Comparison of ENCODE assay signal across 1 cellular context in genomic region chr1:3249846-3250501, GRCh38.
TF ChIP-seq lines count a peak whose summit lies in the region.

No MANE protein-coding gene starts in this region.

TF ChIP-seq in HepG2, 621 proteins besides CTCF, POLR2A, EP300 and RAD21 (continued from another document and continues in another):
- TF ChIP-seq ZNF318 (CRISPR knock-in tag; IDR thresholded peaks at IDR 0.05) (no peak), TGIF2 (CRISPR knock-in tag; IDR thresholded peaks at IDR 0.05) (no peak), YEATS2 (CRISPR knock-in tag; IDR thresholded peaks at IDR 0.05; ENCODE audit: borderline replicate concordance) (no peak), ZBTB37 (CRISPR knock-in tag; IDR thresholded peaks at IDR 0.05) (0 out of 2 replicates have a peak, but pooled peaks have one; percentile 16), MZF1 (CRISPR knock-in tag; IDR thresholded peaks at IDR 0.05; ENCODE audit: borderline replicate concordance) (no peak), ZNF841 (CRISPR knock-in tag; IDR thresholded peaks at IDR 0.05; ENCODE audit: borderline replicate concordance) (no peak), PPARG (CRISPR knock-in tag; conservative IDR thresholded peaks at IDR 0.05) (0 out of 2 replicates have a peak, but pooled peaks have one; percentile 45), ESRRA (CRISPR knock-in tag; IDR thresholded peaks at IDR 0.05; ENCODE audit: low read depth) (0 out of 2 replicates have a peak, but pooled peaks have one; percentile 40), MTA3 (CRISPR knock-in tag; IDR thresholded peaks at IDR 0.05) (no peak), PHF21A (CRISPR knock-in tag; IDR thresholded peaks at IDR 0.05) (peak; percentile 85), MYC (CRISPR knock-in tag; IDR thresholded peaks at IDR 0.05; ENCODE audit: borderline replicate concordance) (peak; percentile 71; the same call in 1 of the 2 replicates), ADNP (CRISPR knock-in tag; IDR thresholded peaks at IDR 0.05) (no peak), MLLT10 (CRISPR knock-in tag; IDR thresholded peaks at IDR 0.05) (no peak), ZFP1 (CRISPR knock-in tag; IDR thresholded peaks at IDR 0.05) (no peak), ZNF142 (CRISPR knock-in tag; IDR thresholded peaks at IDR 0.05) (no peak), MEF2D (CRISPR knock-in tag; IDR thresholded peaks at IDR 0.05) (no peak), EHMT2 (IDR thresholded peaks at IDR 0.05; ENCODE audit: borderline replicate concordance, low read depth, low read length) (no peak), MED8 (CRISPR knock-in tag; IDR thresholded peaks at IDR 0.05; ENCODE audit: insufficient replicate concordance) (peak; percentile 72), ZNF747 (CRISPR knock-in tag; IDR thresholded peaks at IDR 0.05; ENCODE audit: borderline replicate concordance) (no peak), GATAD1 (CRISPR knock-in tag; IDR thresholded peaks at IDR 0.05) (no peak), ARNTL (CRISPR knock-in tag; IDR thresholded peaks at IDR 0.05) (no peak), SKI (IDR thresholded peaks at IDR 0.05; ENCODE audit: partially characterized antibody) (peak; percentile 57), ZNF460 (CRISPR knock-in tag; IDR thresholded peaks at IDR 0.05; ENCODE audit: borderline replicate concordance) (no peak), ZNF446 (CRISPR knock-in tag; IDR thresholded peaks at IDR 0.05) (no peak)
- TF ChIP-seq, protein P1, sequence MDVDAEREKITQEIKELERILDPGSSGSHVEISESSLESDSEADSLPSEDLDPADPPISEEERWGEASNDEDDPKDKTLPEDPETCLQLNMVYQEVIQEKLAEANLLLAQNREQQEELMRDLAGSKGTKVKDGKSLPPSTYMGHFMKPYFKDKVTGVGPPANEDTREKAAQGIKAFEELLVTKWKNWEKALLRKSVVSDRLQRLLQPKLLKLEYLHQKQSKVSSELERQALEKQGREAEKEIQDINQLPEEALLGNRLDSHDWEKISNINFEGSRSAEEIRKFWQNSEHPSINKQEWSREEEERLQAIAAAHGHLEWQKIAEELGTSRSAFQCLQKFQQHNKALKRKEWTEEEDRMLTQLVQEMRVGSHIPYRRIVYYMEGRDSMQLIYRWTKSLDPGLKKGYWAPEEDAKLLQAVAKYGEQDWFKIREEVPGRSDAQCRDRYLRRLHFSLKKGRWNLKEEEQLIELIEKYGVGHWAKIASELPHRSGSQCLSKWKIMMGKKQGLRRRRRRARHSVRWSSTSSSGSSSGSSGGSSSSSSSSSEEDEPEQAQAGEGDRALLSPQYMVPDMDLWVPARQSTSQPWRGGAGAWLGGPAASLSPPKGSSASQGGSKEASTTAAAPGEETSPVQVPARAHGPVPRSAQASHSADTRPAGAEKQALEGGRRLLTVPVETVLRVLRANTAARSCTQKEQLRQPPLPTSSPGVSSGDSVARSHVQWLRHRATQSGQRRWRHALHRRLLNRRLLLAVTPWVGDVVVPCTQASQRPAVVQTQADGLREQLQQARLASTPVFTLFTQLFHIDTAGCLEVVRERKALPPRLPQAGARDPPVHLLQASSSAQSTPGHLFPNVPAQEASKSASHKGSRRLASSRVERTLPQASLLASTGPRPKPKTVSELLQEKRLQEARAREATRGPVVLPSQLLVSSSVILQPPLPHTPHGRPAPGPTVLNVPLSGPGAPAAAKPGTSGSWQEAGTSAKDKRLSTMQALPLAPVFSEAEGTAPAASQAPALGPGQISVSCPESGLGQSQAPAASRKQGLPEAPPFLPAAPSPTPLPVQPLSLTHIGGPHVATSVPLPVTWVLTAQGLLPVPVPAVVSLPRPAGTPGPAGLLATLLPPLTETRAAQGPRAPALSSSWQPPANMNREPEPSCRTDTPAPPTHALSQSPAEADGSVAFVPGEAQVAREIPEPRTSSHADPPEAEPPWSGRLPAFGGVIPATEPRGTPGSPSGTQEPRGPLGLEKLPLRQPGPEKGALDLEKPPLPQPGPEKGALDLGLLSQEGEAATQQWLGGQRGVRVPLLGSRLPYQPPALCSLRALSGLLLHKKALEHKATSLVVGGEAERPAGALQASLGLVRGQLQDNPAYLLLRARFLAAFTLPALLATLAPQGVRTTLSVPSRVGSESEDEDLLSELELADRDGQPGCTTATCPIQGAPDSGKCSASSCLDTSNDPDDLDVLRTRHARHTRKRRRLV (CRISPR knock-in tag; IDR thresholded peaks at IDR 0.05): no peak
- TF ChIP-seq, protein P2, sequence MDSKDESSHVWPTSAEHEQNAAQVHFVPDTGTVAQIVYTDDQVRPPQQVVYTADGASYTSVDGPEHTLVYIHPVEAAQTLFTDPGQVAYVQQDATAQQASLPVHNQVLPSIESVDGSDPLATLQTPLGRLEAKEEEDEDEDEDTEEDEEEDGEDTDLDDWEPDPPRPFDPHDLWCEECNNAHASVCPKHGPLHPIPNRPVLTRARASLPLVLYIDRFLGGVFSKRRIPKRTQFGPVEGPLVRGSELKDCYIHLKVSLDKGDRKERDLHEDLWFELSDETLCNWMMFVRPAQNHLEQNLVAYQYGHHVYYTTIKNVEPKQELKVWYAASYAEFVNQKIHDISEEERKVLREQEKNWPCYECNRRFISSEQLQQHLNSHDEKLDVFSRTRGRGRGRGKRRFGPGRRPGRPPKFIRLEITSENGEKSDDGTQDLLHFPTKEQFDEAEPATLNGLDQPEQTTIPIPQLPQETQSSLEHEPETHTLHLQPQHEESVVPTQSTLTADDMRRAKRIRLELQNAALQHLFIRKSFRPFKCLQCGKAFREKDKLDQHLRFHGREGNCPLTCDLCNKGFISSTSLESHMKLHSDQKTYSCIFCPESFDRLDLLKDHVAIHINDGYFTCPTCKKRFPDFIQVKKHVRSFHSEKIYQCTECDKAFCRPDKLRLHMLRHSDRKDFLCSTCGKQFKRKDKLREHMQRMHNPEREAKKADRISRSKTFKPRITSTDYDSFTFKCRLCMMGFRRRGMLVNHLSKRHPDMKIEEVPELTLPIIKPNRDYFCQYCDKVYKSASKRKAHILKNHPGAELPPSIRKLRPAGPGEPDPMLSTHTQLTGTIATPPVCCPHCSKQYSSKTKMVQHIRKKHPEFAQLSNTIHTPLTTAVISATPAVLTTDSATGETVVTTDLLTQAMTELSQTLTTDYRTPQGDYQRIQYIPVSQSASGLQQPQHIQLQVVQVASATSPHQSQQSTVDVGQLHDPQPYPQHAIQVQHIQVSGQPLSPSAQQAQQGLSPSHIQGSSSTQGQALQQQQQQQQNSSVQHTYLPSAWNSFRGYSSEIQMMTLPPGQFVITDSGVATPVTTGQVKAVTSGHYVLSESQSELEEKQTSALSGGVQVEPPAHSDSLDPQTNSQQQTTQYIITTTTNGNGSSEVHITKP (CRISPR knock-in tag; IDR thresholded peaks at IDR 0.05; ENCODE audit: low read depth): peak; percentile 22; the same call in 1 of the 2 replicates
- TF ChIP-seq, protein P3, sequence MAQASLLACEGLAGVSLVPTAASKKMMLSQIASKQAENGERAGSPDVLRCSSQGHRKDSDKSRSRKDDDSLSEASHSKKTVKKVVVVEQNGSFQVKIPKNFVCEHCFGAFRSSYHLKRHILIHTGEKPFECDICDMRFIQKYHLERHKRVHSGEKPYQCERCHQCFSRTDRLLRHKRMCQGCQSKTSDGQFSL (CRISPR knock-in tag; IDR thresholded peaks at IDR 0.05): peak; percentile 88
- TF ChIP-seq, protein P4, sequence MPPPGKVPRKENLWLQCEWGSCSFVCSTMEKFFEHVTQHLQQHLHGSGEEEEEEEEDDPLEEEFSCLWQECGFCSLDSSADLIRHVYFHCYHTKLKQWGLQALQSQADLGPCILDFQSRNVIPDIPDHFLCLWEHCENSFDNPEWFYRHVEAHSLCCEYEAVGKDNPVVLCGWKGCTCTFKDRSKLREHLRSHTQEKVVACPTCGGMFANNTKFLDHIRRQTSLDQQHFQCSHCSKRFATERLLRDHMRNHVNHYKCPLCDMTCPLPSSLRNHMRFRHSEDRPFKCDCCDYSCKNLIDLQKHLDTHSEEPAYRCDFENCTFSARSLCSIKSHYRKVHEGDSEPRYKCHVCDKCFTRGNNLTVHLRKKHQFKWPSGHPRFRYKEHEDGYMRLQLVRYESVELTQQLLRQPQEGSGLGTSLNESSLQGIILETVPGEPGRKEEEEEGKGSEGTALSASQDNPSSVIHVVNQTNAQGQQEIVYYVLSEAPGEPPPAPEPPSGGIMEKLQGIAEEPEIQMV (CRISPR knock-in tag; IDR thresholded peaks at IDR 0.05; ENCODE audit: low read depth): no peak
